ENCODE assay signal across 7 cellular contexts in the genomic region with DNA sequence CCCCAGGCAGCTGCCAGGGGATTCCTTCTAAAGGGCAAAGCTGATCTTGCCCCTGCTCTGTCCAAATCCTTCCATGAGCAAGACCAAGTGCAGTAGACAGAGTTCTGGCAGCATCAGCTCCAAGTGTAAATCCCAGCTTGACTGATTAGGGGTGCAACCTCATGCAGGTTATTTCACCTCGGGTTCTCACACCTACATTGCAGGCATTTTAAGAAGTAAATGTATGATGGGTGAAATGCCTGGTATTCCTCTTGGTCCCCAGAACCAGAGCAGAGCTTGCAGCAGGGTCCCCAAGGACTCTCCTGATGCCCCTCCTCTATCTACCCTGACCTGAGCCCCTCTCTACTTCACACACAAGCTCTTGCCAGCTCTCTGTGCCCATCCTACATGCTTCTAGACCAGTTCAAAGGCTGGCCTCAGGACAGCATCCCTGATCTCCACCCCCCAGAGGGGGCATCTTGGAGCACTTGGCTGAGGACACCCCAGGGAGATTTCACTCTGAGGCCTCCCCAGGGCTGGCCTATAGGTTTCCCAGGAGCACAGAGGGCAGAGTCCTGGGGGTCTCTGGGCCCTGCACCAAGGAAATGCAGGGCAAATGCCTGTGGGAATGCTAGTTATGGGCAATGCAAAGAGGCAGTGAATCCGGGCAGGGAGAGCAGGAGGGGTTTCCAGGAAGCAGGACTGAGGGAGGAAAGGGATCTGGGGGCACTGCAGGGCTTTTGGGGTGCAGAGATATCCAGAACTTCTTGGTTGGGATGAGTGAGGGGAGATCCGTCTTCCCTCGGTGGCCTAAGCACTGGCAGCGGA. TPM values are rescaled to one million over a fixed set of nuclear protein-coding genes. Genes with fewer than 3 reads are reported as not detected.
A peak's percentile ranks its signal among the peaks of the same experiment; 100 is the strongest.
DNase-seq lines count a peak whose midpoint lies in the region; ATAC-seq and TF ChIP-seq lines count a peak whose summit lies in the region.

No MANE protein-coding gene starts in this region.

- no peak for TF ChIP-seq CTCF in HCT116 (IDR thresholded peaks at IDR 0.05 in 2 of 3, conservative IDR thresholded peaks at IDR 0.05 in 1 of 3; ENCODE audit: borderline replicate concordance in 1 of 3, insufficient read depth in 1 of 3, low read depth in 2 of 3, low read length in 2 of 3)
- TF ChIP-seq CTCF in activated CD8-positive, alpha-beta T cell treated with anti-CD3 and anti-CD28 coated beads for 36 hours (IDR thresholded peaks at IDR 0.05) = no peak

- no peaks in the 10 kb centered on the region for H3K27me3 ChIP-seq in HCT116 (ENCODE audit: insufficient read depth, low read length)

- no peak overlapping the region for H3K27ac ChIP-seq in HCT116 (ENCODE audit: low read depth, low read length)

- no peaks in the 10 kb centered on the region for H3K36me3 ChIP-seq in HCT116 (ENCODE audit: control insufficient read depth in 1 of 2, insufficient read depth in 2 of 2, low read length in 2 of 2)

- H3K27me3 Mint-ChIP-seq in activated CD8-positive, alpha-beta T cell treated with anti-CD3 and anti-CD28 coated beads for 36 hours = peaks cover 25% of the 10 kb centered on the region
- H3K27me3 Mint-ChIP-seq in stimulated activated memory B cell treated with anti-CD40 and anti-IgM and Interleukin-4, amounts not matched to agents 10 μg/mL and 1 μg/mL and 100 μg/mL, for 72 hours = peaks cover 73% of the 10 kb centered on the region

- no peaks in the 10 kb centered on the region for H3K36me3 Mint-ChIP-seq in activated CD8-positive, alpha-beta T cell treated with anti-CD3 and anti-CD28 coated beads for 36 hours (ENCODE audit: low read depth)
- no peaks in the 10 kb centered on the region for H3K36me3 Mint-ChIP-seq in stimulated activated memory B cell treated with anti-CD40 and anti-IgM and Interleukin-4, amounts not matched to agents 10 μg/mL and 1 μg/mL and 100 μg/mL, for 72 hours

- H3K79me2 ChIP-seq in HCT116 (ENCODE audit: insufficient read depth, low read length) = no peaks in the 10 kb centered on the region

- peaks cover 7 to 24% of the 10 kb centered on the region in 2 experiments; a peak in 3 of 4 replicates for H3K4me1 ChIP-seq in HCT116 (ENCODE audit: control insufficient read depth in 1 of 2, insufficient read depth in 2 of 2, low read length in 2 of 2)

- RAD21 ChIA-PET in HCT116 (lab: Charles Lee; ENCODE audit: low non-redundant PET in 1 of 2, low total read pairs in 2 of 2, uncharacterized antibody in 2 of 2, unreplicated experiment in 2 of 2) = interaction anchor here in 1 of 2 experiments (1.6 kb wide), 1 partner anchor 12 kb away, joined by 3 read pairs; a partner anchor contains a TSS

- peak overlapping the region; percentile 69 for H3K4me3 Mint-ChIP-seq in activated CD8-positive, alpha-beta T cell treated with anti-CD3 and anti-CD28 coated beads for 36 hours
- H3K4me3 Mint-ChIP-seq in stimulated activated memory B cell treated with anti-CD40 and anti-IgM and Interleukin-4, amounts not matched to agents 10 μg/mL and 1 μg/mL and 100 μg/mL, for 72 hours = peak overlapping the region; percentile 84

- peak overlapping the region; percentile 100 for H3K4me2 ChIP-seq in HCT116 (ENCODE audit: low read length)

- CTCF ChIA-PET in HCT116 (lab: Charles Lee) = no interaction called here
- CTCF ChIA-PET in activated CD8-positive, alpha-beta T cell treated with anti-CD3 and anti-CD28 coated beads for 36 hours (lab: Charles Lee) = interaction anchor here (1.0 kb wide), 1 partner anchor 42 kb away, joined by 3 read pairs; no protein-coding TSS in a partner anchor

- H3K4me3 ChIP-seq in HCT116 (replicated peaks in 1 of 2; ENCODE audit: low read depth in 1 of 2, low read length in 2 of 2) = peak overlapping the region; percentile 76 to 89; a peak in 3 of 4 replicates
- H3K4me3 ChIP-seq in iPS-11a (ENCODE audit: low read depth, low read length) = peak overlapping the region; percentile 98

- H4K20me1 ChIP-seq in HCT116 (ENCODE audit: insufficient read depth) = no peaks in the 10 kb centered on the region

- TF ChIP-seq POLR2A in HCT116 (IDR thresholded peaks at IDR 0.05; ENCODE audit: borderline replicate concordance, extremely low read depth, insufficient read depth, insufficient read length) = no peak

- no peaks in the 10 kb centered on the region for H3K9me3 ChIP-seq in HCT116 (ENCODE audit: control insufficient read depth in 1 of 2, insufficient read depth in 1 of 2, low read depth in 1 of 2, low read length in 2 of 2)

- intact Hi-C loops in HCT116 (cut with micrococcal nuclease) = no loop called here
- intact Hi-C loops in activated CD8-positive, alpha-beta T cell treated with anti-CD3 and anti-CD28 coated beads for 36 hours (cut with micrococcal nuclease) = no loop called here

- POLR2A ChIA-PET in HCT116 (lab: Charles Lee) = no interaction called here
- POLR2A ChIA-PET in activated CD8-positive, alpha-beta T cell treated with anti-CD3 and anti-CD28 coated beads for 36 hours (lab: Charles Lee) = interaction anchor here (1.4 to 3.2 kb wide), 2 partner anchors 14 to 332 kb away, joined by 3 to 25 read pairs; a partner anchor contains a TSS

- no peaks in the 10 kb centered on the region for H3K9me2 ChIP-seq in HCT116 (ENCODE audit: insufficient read depth)

- H3K4me1 Mint-ChIP-seq in activated CD8-positive, alpha-beta T cell treated with anti-CD3 and anti-CD28 coated beads for 36 hours (ENCODE audit: low read depth) = peaks cover 17% of the 10 kb centered on the region
- peaks cover 30% of the 10 kb centered on the region for H3K4me1 Mint-ChIP-seq in stimulated activated memory B cell treated with anti-CD40 and anti-IgM and Interleukin-4, amounts not matched to agents 10 μg/mL and 1 μg/mL and 100 μg/mL, for 72 hours

- DNase-seq in HCT116 (ENCODE audit: low read depth, low spot score) (no peak), NAMALWA (ENCODE audit: low spot score) (no peak), H4 (ENCODE audit: low spot score) (no peak), NOMO-1 treated with dmso at 0.1 percent for 144 hours (lab: John Stamatoyannopoulos, UW; ENCODE audit: unreplicated experiment) (no peak)
- no peak for DNase-seq in activated CD8-positive, alpha-beta T cell treated with anti-CD3 and anti-CD28 coated beads for 36 hours

- no peak overlapping the region for H2AFZ ChIP-seq in HCT116 (ENCODE audit: low read depth, low read length, poor library complexity, severe bottlenecking)

- H3K27ac Mint-ChIP-seq in activated CD8-positive, alpha-beta T cell treated with anti-CD3 and anti-CD28 coated beads for 36 hours = no peak overlapping the region
- peak overlapping the region; percentile 20 for H3K27ac Mint-ChIP-seq in stimulated activated memory B cell treated with anti-CD40 and anti-IgM and Interleukin-4, amounts not matched to agents 10 μg/mL and 1 μg/mL and 100 μg/mL, for 72 hours

- ATAC-seq in HCT116 = no peak
- ATAC-seq in activated CD8-positive, alpha-beta T cell treated with anti-CD3 and anti-CD28 coated beads for 36 hours = no peak
- no peak for ATAC-seq in stimulated activated memory B cell treated with anti-CD40 and anti-IgM and Interleukin-4, amounts not matched to agents 10 μg/mL and 1 μg/mL and 100 μg/mL, for 72 hours

- BruUV-seq in HCT116 (replicated peaks; lab: Mats Ljungman, UMichigan) = no TSS peak

- no peaks in the 10 kb centered on the region for H3K9me3 Mint-ChIP-seq in activated CD8-positive, alpha-beta T cell treated with anti-CD3 and anti-CD28 coated beads for 36 hours
- H3K9me3 Mint-ChIP-seq in stimulated activated memory B cell treated with anti-CD40 and anti-IgM and Interleukin-4, amounts not matched to agents 10 μg/mL and 1 μg/mL and 100 μg/mL, for 72 hours = no peaks in the 10 kb centered on the region

- no peak overlapping the region for H3K9ac ChIP-seq in HCT116 (ENCODE audit: low read length)

- TF ChIP-seq RAD21 in HCT116 (IDR thresholded peaks at IDR 0.05; ENCODE audit: low read depth) = no peak

TF ChIP-seq in HCT116, 20 proteins besides CTCF, POLR2A, EP300 and RAD21 (continues in another document):
- no peak for TF ChIP-seq CBX3 (IDR thresholded peaks at IDR 0.05; ENCODE audit: low read depth)
- TF ChIP-seq EGR1 (IDR thresholded peaks at IDR 0.05; ENCODE audit: low read depth) = no peak
- no peak for TF ChIP-seq SP1 (IDR thresholded peaks at IDR 0.05; ENCODE audit: low read depth)
- TF ChIP-seq ELF1 (IDR thresholded peaks at IDR 0.05; ENCODE audit: borderline replicate concordance, low read depth) = no peak
- TF ChIP-seq CEBPB (IDR thresholded peaks at IDR 0.05; ENCODE audit: low read depth) = no peak
- TF ChIP-seq FOSL1 (IDR thresholded peaks at IDR 0.05; ENCODE audit: low read depth) = no peak
- no peak for TF ChIP-seq TCF7L2 (IDR thresholded peaks at IDR 0.05; ENCODE audit: borderline replicate concordance, extremely low read depth, insufficient read depth, insufficient read length)
- no peak for TF ChIP-seq ZFX (IDR thresholded peaks at IDR 0.05)
- TF ChIP-seq, protein P1, sequence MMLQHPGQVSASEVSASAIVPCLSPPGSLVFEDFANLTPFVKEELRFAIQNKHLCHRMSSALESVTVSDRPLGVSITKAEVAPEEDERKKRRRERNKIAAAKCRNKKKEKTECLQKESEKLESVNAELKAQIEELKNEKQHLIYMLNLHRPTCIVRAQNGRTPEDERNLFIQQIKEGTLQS (IDR thresholded peaks at IDR 0.05) = no peak
- TF ChIP-seq JUND (IDR thresholded peaks at IDR 0.05) = no peak
- no peak for TF ChIP-seq EZH2phosphoT487 (IDR thresholded peaks at IDR 0.05; ENCODE audit: borderline replicate concordance)
- TF ChIP-seq YY1 (IDR thresholded peaks at IDR 0.05; ENCODE audit: extremely low read depth, insufficient replicate concordance, low read depth, low read length) = no peak

RNA-seq across cellular contexts. Expression of a gene that starts 1.0 kb away (rescaled TPM):
- 5.2 TPM for total RNA-seq in HCT116 (2021; ENCODE audit: unreplicated experiment)
- polyA plus RNA-seq in HCT116 (2012) = 3.6 and 3.7 TPM in 2 replicates
- 1 to 10 TPM; 1.3 to 1.4 TPM for total RNA-seq in activated CD8-positive, alpha-beta T cell treated with anti-CD3 and anti-CD28 coated beads for 36 hours
- total RNA-seq in H4 (2014; rRNA removed; shearing (Covaris generic)) = 1.7 and 2.0 TPM in 2 replicates

RNA-seq across cellular contexts. Expression of a gene that starts 12.7 kb away (rescaled TPM):
- 13.5 TPM for total RNA-seq in HCT116 (2021; ENCODE audit: unreplicated experiment)
- 7.3 and 8.0 TPM in 2 replicates for polyA plus RNA-seq in HCT116 (2012)
- total RNA-seq in activated CD8-positive, alpha-beta T cell treated with anti-CD3 and anti-CD28 coated beads for 36 hours = 10 to 100 TPM; 17.3 to 18.1 TPM
- total RNA-seq in H4 (2014; rRNA removed; shearing (Covaris generic)) = 21.8 and 23.1 TPM in 2 replicates

RNA-seq across cellular contexts. Expression of a gene that starts 12.7 kb away (rescaled TPM):
- 7.4 TPM for total RNA-seq in HCT116 (2021; ENCODE audit: unreplicated experiment)
- polyA plus RNA-seq in HCT116 (2012) = 5.2 and 5.6 TPM in 2 replicates
- total RNA-seq in activated CD8-positive, alpha-beta T cell treated with anti-CD3 and anti-CD28 coated beads for 36 hours = 1 to 10 TPM; 5.0 to 6.9 TPM
- 1.7 and 2.3 TPM in 2 replicates for total RNA-seq in H4 (2014; rRNA removed; shearing (Covaris generic))

RNA-seq across cellular contexts. Expression of a gene that starts 32.2 kb away (rescaled TPM):
- total RNA-seq in HCT116 (2021; ENCODE audit: unreplicated experiment) = 45.8 TPM
- polyA plus RNA-seq in HCT116 (2012) = 53.5 and 57.2 TPM in 2 replicates
- 10 to 100 TPM; 50.1 to 54.1 TPM for total RNA-seq in activated CD8-positive, alpha-beta T cell treated with anti-CD3 and anti-CD28 coated beads for 36 hours
- total RNA-seq in H4 (2014; rRNA removed; shearing (Covaris generic)) = 37.1 and 46.2 TPM in 2 replicates

RNA-seq across cellular contexts. Expression of a gene that starts 37.0 kb away (rescaled TPM):
- 77.3 TPM for total RNA-seq in HCT116 (2021; ENCODE audit: unreplicated experiment)
- 34.8 and 51.5 TPM in 2 replicates for polyA plus RNA-seq in HCT116 (2012)
- 10 to 100 TPM; 56.3 to 66.9 TPM for total RNA-seq in activated CD8-positive, alpha-beta T cell treated with anti-CD3 and anti-CD28 coated beads for 36 hours
- total RNA-seq in H4 (2014; rRNA removed; shearing (Covaris generic)) = 55.6 and 70.1 TPM in 2 replicates
